1 cellular context compared by ENCODE assay signal in the genomic region with DNA sequence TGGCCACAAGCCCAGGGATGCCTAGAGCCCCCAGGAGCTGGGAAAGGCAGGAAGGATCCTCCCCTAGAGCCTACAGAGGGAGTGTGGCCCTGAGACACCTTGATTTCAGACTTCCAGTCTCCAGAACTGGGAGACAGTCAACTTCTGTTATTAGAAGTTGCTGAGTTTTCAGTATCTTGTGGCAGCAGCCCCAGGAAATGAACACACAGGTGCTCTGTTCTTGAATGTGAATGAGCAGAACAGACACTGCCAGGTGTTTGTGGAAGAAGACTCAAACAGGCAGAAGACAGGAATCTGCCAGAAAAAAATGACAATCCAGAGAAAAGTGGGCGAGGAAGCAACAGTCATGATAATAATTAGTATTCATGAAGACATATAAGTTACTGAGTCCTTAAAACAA.
TF ChIP-seq lines count a peak whose summit lies in the region.

No MANE protein-coding gene starts in this region.

TF ChIP-seq in endothelial cell of umbilical vein, 7 proteins besides CTCF, POLR2A, EP300 and RAD21 (continued from another document):
- TF ChIP-seq, protein P1, sequence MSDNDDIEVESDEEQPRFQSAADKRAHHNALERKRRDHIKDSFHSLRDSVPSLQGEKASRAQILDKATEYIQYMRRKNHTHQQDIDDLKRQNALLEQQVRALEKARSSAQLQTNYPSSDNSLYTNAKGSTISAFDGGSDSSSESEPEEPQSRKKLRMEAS (IDR thresholded peaks at IDR 0.05; ENCODE audit: insufficient read depth, insufficient read length): no peak
- TF ChIP-seq POLR2AphosphoS5 (IDR thresholded peaks at IDR 0.05; ENCODE audit: insufficient read depth, low read depth, low read length): no peak
- no peak for TF ChIP-seq GATA2 (IDR thresholded peaks at IDR 0.05; ENCODE audit: insufficient read depth, insufficient read length, low read depth, low read length)
